ENCODE assay signal across 11 cellular contexts in genomic region chr10:100043344-100043743, GRCh38. TPM values are rescaled to one million over a fixed set of nuclear protein-coding genes. Genes with fewer than 3 reads are reported as not detected.
DNase-seq lines count a peak whose midpoint lies in the region; ATAC-seq and TF ChIP-seq lines count a peak whose summit lies in the region.
"Had no signal": no experiment of that assay in that cellular context is flagged by ENCODE, and none has a peak within 500 bp of the region (broad histone marks: within the 10 kb centered on the region; RNA-seq: fewer than 3 reads in every experiment).

No MANE protein-coding gene starts in this region.

- H2AFZ ChIP-seq in mesenchymal stem cell (ENCODE audit: low read depth, low read length), result no peak overlapping the region

- peak overlapping the region; percentile 24 to 79 for H3K27ac ChIP-seq in right atrium auricular region
- peak overlapping the region; percentile 91 for H3K27ac ChIP-seq in RWPE1
- no peak overlapping the region for H3K27ac ChIP-seq in mesenchymal stem cell (ENCODE audit: low read length, poor library complexity, severe bottlenecking)
- peak overlapping the region; percentile 46 to 59 for H3K27ac ChIP-seq in uterus
- H3K27ac ChIP-seq: body of pancreas had no signal

- H3K23ac ChIP-seq in mesenchymal stem cell (ENCODE audit: low read length in 2 of 2), result no peak overlapping the region

- no peak overlapping the region for H3K14ac ChIP-seq in mesenchymal stem cell (ENCODE audit: low read length in 2 of 2)

- peak overlapping the region in 1 of 2 experiments; percentile 92 for H3K18ac ChIP-seq in mesenchymal stem cell (ENCODE audit: low read depth in 1 of 2, low read length in 2 of 2)

- no peak overlapping the region for H4K8ac ChIP-seq in mesenchymal stem cell (ENCODE audit: low read length)

- no peak overlapping the region for H2BK120ac ChIP-seq in mesenchymal stem cell (ENCODE audit: low read depth, low read length)

- H3K9me3 Mint-ChIP-seq in CD14-positive monocyte, result no peaks in the 10 kb centered on the region

- TF ChIP-seq CTCF in right atrium auricular region (IDR thresholded peaks at IDR 0.05), result no peak
- no peak for TF ChIP-seq CTCF in RWPE1 (conservative IDR thresholded peaks at IDR 0.05; ENCODE audit: low read depth)
- no peak for TF ChIP-seq CTCF in uterus (IDR thresholded peaks at IDR 0.05)
- TF ChIP-seq CTCF in CD14-positive monocyte (IDR thresholded peaks at IDR 0.05), result no peak

- no peak overlapping the region for H3K4me2 ChIP-seq in mesenchymal stem cell (ENCODE audit: low read length, poor library complexity, severe bottlenecking)

- H2AK5ac ChIP-seq in mesenchymal stem cell (ENCODE audit: low read length, severe bottlenecking), result no peak overlapping the region

- 45% methylated on average over 1 of the region's 2 CpGs for WGBS in mesenchymal stem cell

- H3K9ac ChIP-seq in mesenchymal stem cell (ENCODE audit: low read length), result peak overlapping the region; percentile 80

- CTCF ChIA-PET in RWPE1 (lab: Yijun Ruan, JAX), result interaction anchor here (0.6 to 4.1 kb wide), 3 partner anchors 136 to 213 kb away, joined by 3 to 44 read pairs (median 4); no protein-coding TSS in a partner anchor

- peak overlapping the region; percentile 70 to 85 for H2BK12ac ChIP-seq in mesenchymal stem cell (ENCODE audit: low read length in 2 of 2)

- H3K27me3 Mint-ChIP-seq in CD14-positive monocyte (ENCODE audit: low read depth in 3 of 3), result peaks cover 0 to 6% (median 3%) of the 10 kb centered on the region in 3 donors

- H3K9me3 ChIP-seq in right atrium auricular region (no peaks in the 10 kb centered on the region), mesenchymal stem cell (ENCODE audit: control insufficient read depth, low read length) (no peaks in the 10 kb centered on the region), uterus (no peaks in the 10 kb centered on the region)
- H3K9me3 ChIP-seq: body of pancreas had no signal

- ATAC-seq in left cardiac atrium (no peak), HG03097 (IDR thresholded peaks at IDR 0.05; ENCODE audit: low FRiP score, unreplicated experiment) (no peak)

- DNase-seq in right atrium auricular region (ENCODE audit: low spot score), result no peak
- no peak for DNase-seq in left cardiac atrium
- DNase-seq in RWPE1 (ENCODE audit: low spot score), result peak; percentile 72
- no peak for DNase-seq in mesenchymal stem cell
- no peak for DNase-seq in uterus
- no peak for DNase-seq in CD14-positive monocyte (ENCODE audit: low spot score)
- DNase-seq in UCSD-AML1 (lab: John Stamatoyannopoulos, UW; ENCODE audit: unreplicated experiment), result no peak
- DNase-seq: OCI-M1 had no signal

- no peaks in the 10 kb centered on the region for H3K27me3 ChIP-seq in right atrium auricular region
- H3K27me3 ChIP-seq in mesenchymal stem cell (ENCODE audit: control insufficient read depth in 1 of 2, insufficient read depth in 1 of 2, low read length in 2 of 2), result no peaks in the 10 kb centered on the region
- no peaks in the 10 kb centered on the region for H3K27me3 ChIP-seq in uterus
- H3K27me3 ChIP-seq: body of pancreas had no signal

- H2BK15ac ChIP-seq in mesenchymal stem cell (ENCODE audit: low read depth, poor library complexity, severe bottlenecking), result no peak overlapping the region

- H3K79me1 ChIP-seq in mesenchymal stem cell (replicated peaks; ENCODE audit: low read length, poor library complexity, severe bottlenecking), result no peaks in the 10 kb centered on the region

- intact Hi-C loops in left cardiac atrium (cut with DNase I) (no loop called here), uterus (cut with DNase I; ENCODE audit: low total_unique reads) (no loop called here), CD14-positive monocyte (cut with micrococcal nuclease) (no loop called here)

- H3K27ac Mint-ChIP-seq in CD14-positive monocyte, result no peak overlapping the region

- peak overlapping the region in 1 of 2 experiments; percentile 81 for H3K4ac ChIP-seq in mesenchymal stem cell (ENCODE audit: low read depth in 1 of 2, low read length in 2 of 2)

- TF ChIP-seq POLR2A in uterus (IDR thresholded peaks at IDR 0.05), result no peak

- H4K91ac ChIP-seq in mesenchymal stem cell (ENCODE audit: low read length), result no peak overlapping the region

- no peak overlapping the region for H2BK5ac ChIP-seq in mesenchymal stem cell (ENCODE audit: low read depth, low read length, poor library complexity, severe bottlenecking)

- H3K4me3 ChIP-seq in right atrium auricular region (no peak overlapping the region), mesenchymal stem cell (ENCODE audit: insufficient read depth in 1 of 2, low read depth in 1 of 2, low read length in 2 of 2) (no peak overlapping the region), uterus (no peak overlapping the region)
- H3K4me3 ChIP-seq: body of pancreas had no signal

- H3K4me1 ChIP-seq in right atrium auricular region, result peaks cover 0 to 33% of the 10 kb centered on the region in 2 donors
- peaks cover 7% of the 10 kb centered on the region for H3K4me1 ChIP-seq in mesenchymal stem cell (ENCODE audit: control insufficient read depth, insufficient read depth, low read depth, low read length)
- no peaks in the 10 kb centered on the region for H3K4me1 ChIP-seq in uterus
- H3K4me1 ChIP-seq: body of pancreas had no signal

- H3K4me3 Mint-ChIP-seq in CD14-positive monocyte, result no peak overlapping the region

- H3K36me3 ChIP-seq in right atrium auricular region (no peaks in the 10 kb centered on the region), mesenchymal stem cell (ENCODE audit: control insufficient read depth in 1 of 2, insufficient read depth in 2 of 2, low read depth in 1 of 2, low read length in 2 of 2) (no peaks in the 10 kb centered on the region), uterus (no peaks in the 10 kb centered on the region)

- no peaks in the 10 kb centered on the region for H3K36me3 Mint-ChIP-seq in CD14-positive monocyte

- peaks cover 2% of the 10 kb centered on the region for H3K4me1 Mint-ChIP-seq in CD14-positive monocyte

- POLR2A ChIA-PET in RWPE1 (lab: Yijun Ruan, JAX; ENCODE audit: low non-redundant PET), result no interaction called here

RNA-seq across cellular contexts. Expression of gene DNMBP, which starts 33.6 kb away (rescaled TPM):
- 1 to 10 TPM; 5.8 to 8.2 TPM for total RNA-seq in right atrium auricular region
- total RNA-seq in left cardiac atrium, result 1 to 10 TPM; 6.7 to 7.9 TPM
- polyA plus RNA-seq in mesenchymal stem cell (2013, experiment 1 of 2), result 15.3 TPM
- 14.3 TPM for polyA plus RNA-seq in mesenchymal stem cell (2013, experiment 2 of 2)
- total RNA-seq in uterus, result 10 to 100 TPM in 3 of 4 donors, 1 to 10 TPM in 1; 5.9 to 34.9 (median 22.4) TPM
- 1 to 10 TPM in 1 of 2 donors, under 1 TPM in 1; 0.83 to 1.2 TPM for polyA plus RNA-seq in CD14-positive monocyte

RNA-seq across cellular contexts. Expression of gene CPN1, which starts 38.3 kb away (rescaled TPM):
- not detected for total RNA-seq in right atrium auricular region
- not detected for total RNA-seq in left cardiac atrium
- polyA plus RNA-seq in mesenchymal stem cell (2013, experiment 1 of 2), result not detected
- not detected for polyA plus RNA-seq in mesenchymal stem cell (2013, experiment 2 of 2)
- total RNA-seq in uterus, result not detected
- not detected for polyA plus RNA-seq in CD14-positive monocyte
- total RNA-seq: body of pancreas, fibroblast of villous mesenchyme had no signal
